8 cellular contexts compared by ENCODE assay signal in the genomic region with DNA sequence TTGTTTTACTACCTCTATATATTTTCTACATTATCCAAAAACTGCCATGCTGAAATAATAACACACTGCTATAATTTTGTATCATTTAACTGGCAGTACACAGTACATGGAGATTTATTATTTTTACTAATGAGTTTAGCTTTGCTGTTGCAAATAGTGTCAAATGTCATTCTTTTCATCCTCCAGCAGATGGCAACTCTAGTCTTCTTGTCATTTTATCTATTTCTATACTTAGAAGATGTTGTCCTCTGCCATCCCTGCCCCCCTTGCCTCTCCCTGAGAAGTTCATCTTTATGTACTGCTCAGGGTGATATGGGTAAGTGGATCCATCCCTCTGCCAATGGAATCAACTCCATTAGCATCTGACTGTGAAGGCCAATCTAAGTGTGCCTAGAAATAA. TPM values are rescaled to one million over a fixed set of nuclear protein-coding genes. Genes with fewer than 3 reads are reported as not detected.
DNase-seq lines count a peak whose midpoint lies in the region; ATAC-seq and TF ChIP-seq lines count a peak whose summit lies in the region.

No MANE protein-coding gene starts in this region.

- H3K36me3 ChIP-seq in PC-3 (ENCODE audit: low read depth, low read length) (no peaks in the 10 kb centered on the region), gastroesophageal sphincter (no peaks in the 10 kb centered on the region), upper lobe of right lung (no peaks in the 10 kb centered on the region), neuronal stem cell (replicated peaks in 1 of 2; ENCODE audit: control insufficient read depth in 2 of 2, insufficient read depth in 2 of 2, low read length in 2 of 2) (no peaks in the 10 kb centered on the region)

- H3K27me3 ChIP-seq in PC-3 (ENCODE audit: low read length) (peaks cover 26% of the 10 kb centered on the region; the same call in 1 of the 2 replicates), gastroesophageal sphincter (peaks cover 11% of the 10 kb centered on the region), upper lobe of right lung (peaks cover 7% of the 10 kb centered on the region), neuronal stem cell (ENCODE audit: control insufficient read depth in 3 of 3, insufficient read depth in 3 of 3, low read depth in 1 of 3, low read length in 3 of 3) (peaks cover 0 to 12% (median 5%) of the 10 kb centered on the region in 3 experiments)

- no peak overlapping the region for H2AK5ac ChIP-seq in neuronal stem cell (ENCODE audit: low read depth, low read length)

- no peaks in the 10 kb centered on the region for H3K9me2 ChIP-seq in PC-3 (replicated peaks; ENCODE audit: low read length)

- H3K79me2 ChIP-seq in PC-3 (ENCODE audit: low read length) = no peaks in the 10 kb centered on the region

- H4K91ac ChIP-seq in neuronal stem cell (ENCODE audit: low read depth, low read length, poor library complexity) = no peak overlapping the region

- H3K4me3 ChIP-seq in PC-3 (ENCODE audit: low read length) = no peak overlapping the region
- no peak overlapping the region for H3K4me3 ChIP-seq in gastroesophageal sphincter
- H3K4me3 ChIP-seq in upper lobe of right lung = no peak overlapping the region
- no peak overlapping the region for H3K4me3 ChIP-seq in neuronal stem cell (ENCODE audit: low read length in 2 of 2)

- ATAC-seq in PC-3 = no peak
- ATAC-seq in gastroesophageal sphincter = no peak
- ATAC-seq in upper lobe of right lung = no peak
- no peak for ATAC-seq in GM18907 (IDR thresholded peaks at IDR 0.05; ENCODE audit: unreplicated experiment)

- no peak overlapping the region for H3K27ac ChIP-seq in PC-3 (ENCODE audit: low read length)
- no peak overlapping the region for H3K27ac ChIP-seq in gastroesophageal sphincter
- no peak overlapping the region for H3K27ac ChIP-seq in upper lobe of right lung
- H3K27ac ChIP-seq in neuronal stem cell (replicated peaks; ENCODE audit: low read length) = no peak overlapping the region

- H3K4me2 ChIP-seq in PC-3 (ENCODE audit: low read length) (no peak overlapping the region), neuronal stem cell (ENCODE audit: insufficient read depth, low read length, poor library complexity, severe bottlenecking) (no peak overlapping the region)

- CTCF ChIA-PET in PC-3 (lab: Charles Lee) = interaction anchor here (1.0 kb wide), 1 partner anchor 173 kb away, joined by 3 read pairs; no protein-coding TSS in a partner anchor

- no peak overlapping the region for H3K4ac ChIP-seq in neuronal stem cell (ENCODE audit: low read length)

- H2AFZ ChIP-seq in PC-3 (ENCODE audit: low read length) (no peak overlapping the region), neuronal stem cell (ENCODE audit: low read length) (no peak overlapping the region)

- no peak overlapping the region for H2BK120ac ChIP-seq in neuronal stem cell (ENCODE audit: low read depth, low read length)

- no peak overlapping the region for H3K14ac ChIP-seq in neuronal stem cell (ENCODE audit: low read length)

- TF ChIP-seq EP300 in gastroesophageal sphincter (IDR thresholded peaks at IDR 0.05) = no peak

- no peak overlapping the region for H2BK5ac ChIP-seq in neuronal stem cell (ENCODE audit: low read length)

- intact Hi-C loops in PC-3 (cut with micrococcal nuclease) (loop anchor here (1.0 kb wide), 1 partner anchor 173 kb away; no protein-coding TSS in a partner anchor), upper lobe of right lung (cut with DNase I) (no loop called here)

- H2BK15ac ChIP-seq in neuronal stem cell (ENCODE audit: low read length) = no peak overlapping the region

- no peaks in the 10 kb centered on the region for H3K4me1 ChIP-seq in PC-3 (ENCODE audit: insufficient read depth, low read length)
- peaks cover 0 to 9% (median 0%) of the 10 kb centered on the region in 3 donors for H3K4me1 ChIP-seq in gastroesophageal sphincter
- H3K4me1 ChIP-seq in upper lobe of right lung = no peaks in the 10 kb centered on the region
- peaks cover 0 to 6% of the 10 kb centered on the region in 2 donors for H3K4me1 ChIP-seq in neuronal stem cell (ENCODE audit: control insufficient read depth in 2 of 2, insufficient read depth in 1 of 2, low read depth in 1 of 2, low read length in 2 of 2)

- no peak overlapping the region for H2BK12ac ChIP-seq in neuronal stem cell (ENCODE audit: low read length)

- TF ChIP-seq CTCF in PC-3 (conservative IDR thresholded peaks at IDR 0.05; ENCODE audit: low read depth, low read length) = peak; percentile 56
- TF ChIP-seq CTCF in gastroesophageal sphincter (IDR thresholded peaks at IDR 0.05) = peak; percentile 14 to 45 (median 20)
- peak; percentile 34 for TF ChIP-seq CTCF in upper lobe of right lung (IDR thresholded peaks at IDR 0.05)

- TF ChIP-seq POLR2A in gastroesophageal sphincter (IDR thresholded peaks at IDR 0.05) = no peak

- no peaks in the 10 kb centered on the region for H3F3A ChIP-seq in PC-3 (ENCODE audit: low read length, unreplicated experiment)

- no peak overlapping the region for H3K18ac ChIP-seq in neuronal stem cell (ENCODE audit: low read length)

- no peak overlapping the region for H3K23ac ChIP-seq in neuronal stem cell (ENCODE audit: low read depth, low read length, poor library complexity)

- H4K8ac ChIP-seq in neuronal stem cell (ENCODE audit: low read depth, low read length) = no peak overlapping the region

- no peaks in the 10 kb centered on the region for H4K20me1 ChIP-seq in PC-3 (ENCODE audit: low read length)

- POLR2A ChIA-PET in PC-3 (lab: Charles Lee; ENCODE audit: unreplicated experiment) = no interaction called here

- H3K79me1 ChIP-seq in neuronal stem cell (ENCODE audit: low read depth, low read length) = no peaks in the 10 kb centered on the region

- H3K9ac ChIP-seq in PC-3 (ENCODE audit: low read length) (no peak overlapping the region), neuronal stem cell (ENCODE audit: low read depth, low read length, poor library complexity) (no peak overlapping the region)

- BruUV-seq in PC-3 (replicated peaks; lab: Mats Ljungman, UMichigan) = no TSS peak

- H3K9me3 ChIP-seq in PC-3 (ENCODE audit: low read length) = no peaks in the 10 kb centered on the region
- no peaks in the 10 kb centered on the region for H3K9me3 ChIP-seq in gastroesophageal sphincter
- no peaks in the 10 kb centered on the region for H3K9me3 ChIP-seq in upper lobe of right lung
- no peaks in the 10 kb centered on the region for H3K9me3 ChIP-seq in neuronal stem cell (replicated peaks in 1 of 2; ENCODE audit: control insufficient read depth in 2 of 2, insufficient read depth in 1 of 2, low read depth in 1 of 2, low read length in 2 of 2)

- DNase-seq in NOMO-1 treated with DMSO at 0.1 percent for 48 hours (lab: John Stamatoyannopoulos, UW; ENCODE audit: unreplicated experiment) = peak; percentile 34
- no peak for DNase-seq in NOMO-1 treated with dmso at 0.1 percent for 144 hours (lab: John Stamatoyannopoulos, UW; ENCODE audit: unreplicated experiment)
- peak; percentile 8 for DNase-seq in PC-3
- DNase-seq in upper lobe of right lung = no peak
- DNase-seq in neuronal stem cell (ENCODE audit: low spot score) = no peak
- no peak for DNase-seq in NCI-H1436 treated with DMSO at 0.1 percent for 48 hours (lab: John Stamatoyannopoulos, UW)

RNA-seq across cellular contexts. Expression of gene LRRTM1, which starts 21.7 kb away (rescaled TPM):
- not detected in 2 replicates for total RNA-seq in PC-3 (2014; rRNA removed)
- total RNA-seq in gastroesophageal sphincter = 1 to 10 TPM; 1.2 to 4.4 (median 2.0) TPM
- not detected for total RNA-seq in upper lobe of right lung
- 0.14 TPM for polyA plus RNA-seq in neuronal stem cell (2013, experiment 1 of 2)
- polyA plus RNA-seq in neuronal stem cell (2013, experiment 2 of 2) = 0.10 TPM

Comparison
In these comparisons a context has a peak if more than half of its experiments do, and no peak if none do; other contexts are left out.
1. DNase-seq: peak in NOMO-1 treated with DMSO at 0.1 percent for 48 hours (single experiment) and PC-3 (single experiment); none in NOMO-1 treated with dmso at 0.1 percent for 144 hours (single experiment), upper lobe of right lung (single experiment), neuronal stem cell (single experiment) and NCI-H1436 treated with DMSO at 0.1 percent for 48 hours (single experiment).
2. Peak in every context shown above with its lines, with median percentiles within 50 percentile points of each other: CTCF ChIP-seq.